20 cellular contexts compared by ENCODE assay signal in genomic region chr1:241888232-241888631, GRCh38. TPM values are rescaled to one million over a fixed set of nuclear protein-coding genes. Genes with fewer than 3 reads are reported as not detected.
DNase-seq lines count a peak whose midpoint lies in the region; ATAC-seq, FAIRE-seq and TF ChIP-seq lines count a peak whose summit lies in the region.
"Had no signal": no experiment of that assay in that cellular context is flagged by ENCODE, and none has a peak within 500 bp of the region (broad histone marks: within the 10 kb centered on the region; RNA-seq: fewer than 3 reads in every experiment).

No MANE protein-coding gene starts in this region.

- CTCF ChIA-PET in IMR-90 (lab: Yijun Ruan, JAX) = no interaction called here

- H2BK15ac ChIP-seq in IMR-90 (ENCODE audit: low read depth, low read length) (no peak overlapping the region), mesenchymal stem cell (ENCODE audit: low read depth, poor library complexity, severe bottlenecking) (no peak overlapping the region)

- intact Hi-C loops in IMR-90 (cut with micrococcal nuclease) = no loop called here

- no peak overlapping the region for H3K27ac Mint-ChIP-seq in mesothelial cell of epicardium

- no peak overlapping the region for H3K4ac ChIP-seq in IMR-90 (ENCODE audit: low read depth, low read length)
- H3K4ac ChIP-seq in mesenchymal stem cell (ENCODE audit: low read depth in 1 of 2, low read length in 2 of 2) = no peak overlapping the region

- peaks cover under 1% of the 10 kb centered on the region; the same call in 1 of the 2 replicates for H3K36me3 ChIP-seq in IMR-90 (ENCODE audit: control insufficient read depth, insufficient read depth, low read length)
- H3K36me3 ChIP-seq in bronchial epithelial cell (ENCODE audit: control insufficient read depth, insufficient read depth, low read length) = no peaks in the 10 kb centered on the region
- H3K36me3 ChIP-seq in mesenchymal stem cell (ENCODE audit: control insufficient read depth in 1 of 2, insufficient read depth in 2 of 2, low read depth in 1 of 2, low read length in 2 of 2) = no peaks in the 10 kb centered on the region
- no peaks in the 10 kb centered on the region for H3K36me3 ChIP-seq in right atrium auricular region
- H3K36me3 ChIP-seq: esophagus muscularis mucosa, Peyer's patch, transverse colon had no signal

- H3K9ac ChIP-seq in IMR-90 (ENCODE audit: low read depth, low read length) (no peak overlapping the region), mesenchymal stem cell (ENCODE audit: low read length) (no peak overlapping the region)

- H3K9me3 ChIP-seq in IMR-90 (ENCODE audit: control insufficient read depth, insufficient read depth, low read length) (0 out of 2 replicates have a peak, but pooled peaks cover under 1% of the 10 kb centered on the region), mesenchymal stem cell (ENCODE audit: control insufficient read depth, low read length) (no peaks in the 10 kb centered on the region), right atrium auricular region (no peaks in the 10 kb centered on the region)
- H3K9me3 ChIP-seq: esophagus muscularis mucosa, Peyer's patch, transverse colon had no signal

- H3K9me3 Mint-ChIP-seq in mesothelial cell of epicardium = no peaks in the 10 kb centered on the region
- H3K9me3 Mint-ChIP-seq: brain had no signal

- no peak for TF ChIP-seq RAD21 in IMR-90 (IDR thresholded peaks at IDR 0.05; ENCODE audit: low read length)

- H4K91ac ChIP-seq in IMR-90 (ENCODE audit: insufficient read depth, low read depth, low read length) (no peak overlapping the region), mesenchymal stem cell (ENCODE audit: low read length) (no peak overlapping the region)

- no peaks in the 10 kb centered on the region for H3K9me1 ChIP-seq in IMR-90 (ENCODE audit: insufficient read depth, low read length)

- no peak overlapping the region for H2BK20ac ChIP-seq in IMR-90 (ENCODE audit: low read depth, low read length)

- H2AFZ ChIP-seq in IMR-90 (replicated peaks; ENCODE audit: low read length, poor library complexity) (no peak overlapping the region), mesenchymal stem cell (ENCODE audit: low read depth, low read length) (no peak overlapping the region)

- no peaks in the 10 kb centered on the region for H3K36me3 Mint-ChIP-seq in mesothelial cell of epicardium
- H3K36me3 Mint-ChIP-seq: brain had no signal

- H3K27me3 Mint-ChIP-seq in mesothelial cell of epicardium (ENCODE audit: low read depth) = no peaks in the 10 kb centered on the region
- H3K27me3 Mint-ChIP-seq: brain had no signal

- no peak overlapping the region for H2AK9ac ChIP-seq in IMR-90 (replicated peaks; ENCODE audit: low read depth, low read length, poor library complexity)

- H2AK5ac ChIP-seq in IMR-90 (ENCODE audit: low read depth, low read length) = no peak overlapping the region
- H2AK5ac ChIP-seq in mesenchymal stem cell (ENCODE audit: low read length, severe bottlenecking) = no peak overlapping the region

- H3K4me1 ChIP-seq in IMR-90 (ENCODE audit: control insufficient read depth, insufficient read depth, low read length) (no peaks in the 10 kb centered on the region), mesenchymal stem cell (ENCODE audit: control insufficient read depth, insufficient read depth, low read depth, low read length) (no peaks in the 10 kb centered on the region), right atrium auricular region (no peaks in the 10 kb centered on the region)
- H3K4me1 ChIP-seq: esophagus muscularis mucosa, Peyer's patch, transverse colon had no signal

- POLR2A ChIA-PET in IMR-90 (lab: Charles Lee; ENCODE audit: unreplicated experiment) = no interaction called here

- ATAC-seq in IMR-90 (ENCODE audit: low read depth) = peak; percentile 99
- ATAC-seq: left lobe of liver had no signal

- no peak for FAIRE-seq in bronchial epithelial cell (lab: Jason Lieb, UNC)

- BruUV-seq in IMR-90 (replicated peaks; lab: Mats Ljungman, UMichigan) = no TSS peak

- H2BK5ac ChIP-seq in IMR-90 (ENCODE audit: low read depth, low read length, poor library complexity, severe bottlenecking) (no peak overlapping the region), mesenchymal stem cell (ENCODE audit: low read depth, low read length, poor library complexity, severe bottlenecking) (no peak overlapping the region)

- 46% methylated on average over 3 of the region's 4 CpGs; no CpG with 5 or more reads in 1 of the 2 experiments for WGBS in IMR-90 (ENCODE audit: extremely low coverage in 2 of 2, insufficient read length in 1 of 2), 2 experiments
- WGBS in mesenchymal stem cell = 78% methylated on average over 4 of the region's 4 CpGs

- no peak overlapping the region for H3K4me2 ChIP-seq in IMR-90 (ENCODE audit: low read depth, low read length)
- H3K4me2 ChIP-seq in mesenchymal stem cell (ENCODE audit: low read length, poor library complexity, severe bottlenecking) = no peak overlapping the region

- peak; percentile 28 for DNase-seq in EL
- DNase-seq in IMR-90 = peak; percentile 88
- peak; percentile 49 for DNase-seq in bronchial epithelial cell (ENCODE audit: low read depth)
- DNase-seq in mesenchymal stem cell = peak; percentile 53
- no peak for DNase-seq in mesothelial cell of epicardium (ENCODE audit: low spot score in 2 of 2, unreplicated experiment in 2 of 2)
- no peak for DNase-seq in right atrium auricular region (ENCODE audit: low spot score)
- no peak for DNase-seq in NCI-H510A (lab: John Stamatoyannopoulos, UW)
- no peak for DNase-seq in stimulated activated CD4-positive, alpha-beta T cell treated with anti-CD3 and anti-CD28 coated beads, Interleukin-12 subunit alpha, Interleukin-12 subunit beta, amount 100 ng/mL, for 4 hours
- DNase-seq: activated gamma-delta T cell, C1 segment of cervical spinal cord, DMS153, NCI-H1092 treated with DMSO at 0.1 percent for 48 hours, NCI-H2107, Peyer's patch, SW 1271, transverse colon had no signal

- H3K27me3 ChIP-seq in IMR-90 (ENCODE audit: control insufficient read depth, insufficient read depth, low read length) (no peaks in the 10 kb centered on the region), bronchial epithelial cell (ENCODE audit: control insufficient read depth, insufficient read depth, low read length) (no peaks in the 10 kb centered on the region), mesenchymal stem cell (ENCODE audit: control insufficient read depth in 1 of 2, insufficient read depth in 1 of 2, low read length in 2 of 2) (no peaks in the 10 kb centered on the region), right atrium auricular region (no peaks in the 10 kb centered on the region)
- H3K27me3 ChIP-seq: esophagus muscularis mucosa, Peyer's patch, transverse colon had no signal

- H2BK120ac ChIP-seq in IMR-90 (ENCODE audit: low read depth, low read length) (no peak overlapping the region), mesenchymal stem cell (ENCODE audit: low read depth, low read length) (no peak overlapping the region)

- H3K23ac ChIP-seq in IMR-90 (ENCODE audit: low read depth, low read length) = no peak overlapping the region
- H3K23ac ChIP-seq in mesenchymal stem cell (ENCODE audit: low read length in 2 of 2) = no peak overlapping the region

- TF ChIP-seq POLR2A in IMR-90 (IDR thresholded peaks at IDR 0.05; ENCODE audit: low read depth, low read length) = no peak

- H4K20me1 ChIP-seq in IMR-90 (ENCODE audit: insufficient read depth, low read length) = no peaks in the 10 kb centered on the region

- H3K4me1 Mint-ChIP-seq in mesothelial cell of epicardium = no peaks in the 10 kb centered on the region
- H3K4me1 Mint-ChIP-seq: brain had no signal

- no peak overlapping the region for H4K5ac ChIP-seq in IMR-90 (ENCODE audit: low read depth, low read length)

- no peak overlapping the region for H3K18ac ChIP-seq in IMR-90 (ENCODE audit: low read depth, low read length)
- no peak overlapping the region for H3K18ac ChIP-seq in mesenchymal stem cell (ENCODE audit: low read depth in 1 of 2, low read length in 2 of 2)

- TF ChIP-seq CTCF in IMR-90 (conservative IDR thresholded peaks at IDR 0.05; ENCODE audit: low read depth, low read length) (no peak), bronchial epithelial cell (IDR thresholded peaks at IDR 0.05; ENCODE audit: insufficient read depth, low read length, severe bottlenecking) (no peak), mesothelial cell of epicardium (IDR thresholded peaks at IDR 0.05; ENCODE audit: unreplicated experiment) (no peak), right atrium auricular region (IDR thresholded peaks at IDR 0.05) (no peak)

- H4K8ac ChIP-seq in IMR-90 (ENCODE audit: low read depth in 2 of 2, low read length in 2 of 2) = no peak overlapping the region
- no peak overlapping the region for H4K8ac ChIP-seq in mesenchymal stem cell (ENCODE audit: low read length)

- H3K14ac ChIP-seq in IMR-90 (replicated peaks; ENCODE audit: low read depth, low read length) (no peak overlapping the region), mesenchymal stem cell (ENCODE audit: low read length in 2 of 2) (no peak overlapping the region)

- in situ Hi-C loops in IMR-90 (cut with MboI; ENCODE audit: low sequenced_read_pairs) = no loop called here

- H3K4me3 Mint-ChIP-seq in mesothelial cell of epicardium = no peak overlapping the region
- H3K4me3 Mint-ChIP-seq: brain had no signal

- H3K79me1 ChIP-seq in IMR-90 (ENCODE audit: low read depth in 1 of 2, low read length in 2 of 2) (no peaks in the 10 kb centered on the region), mesenchymal stem cell (replicated peaks; ENCODE audit: low read length, poor library complexity, severe bottlenecking) (no peaks in the 10 kb centered on the region)

- no peak overlapping the region for H3K56ac ChIP-seq in IMR-90 (ENCODE audit: extremely low read depth, insufficient read depth, low read length)

- H3K4me3 ChIP-seq in IMR-90 (ENCODE audit: insufficient read depth, low read depth, low read length) (no peak overlapping the region), bronchial epithelial cell (ENCODE audit: low read depth, low read length) (no peak overlapping the region), mesenchymal stem cell (ENCODE audit: insufficient read depth in 1 of 2, low read depth in 1 of 2, low read length in 2 of 2) (no peak overlapping the region), right atrium auricular region (no peak overlapping the region)
- H3K4me3 ChIP-seq: esophagus muscularis mucosa, Peyer's patch, transverse colon had no signal

- dilution Hi-C loops in IMR-90 (cut with HindIII; ENCODE audit: low sequenced_read_pairs, unreplicated experiment) = no loop called here

- H3K27ac ChIP-seq in IMR-90 (ENCODE audit: insufficient read depth, low read length) (no peak overlapping the region), mesenchymal stem cell (ENCODE audit: low read length, poor library complexity, severe bottlenecking) (no peak overlapping the region), right atrium auricular region (no peak overlapping the region)
- H3K27ac ChIP-seq: esophagus muscularis mucosa, Peyer's patch, transverse colon, VCaP had no signal

- H2BK12ac ChIP-seq in mesenchymal stem cell (ENCODE audit: low read length in 2 of 2) = no peak overlapping the region

RNA-seq across cellular contexts. Expression of gene EXO1, which starts 40.2 kb away (rescaled TPM):
- 12.9 and 18.9 TPM in 2 replicates for total RNA-seq in IMR-90 (2012; rRNA removed)
- polyA plus RNA-seq in IMR-90 (2012; rRNA removed) = 3.9 and 5.1 TPM in 2 replicates
- 1.7 and 2.8 TPM in 2 replicates for polyA plus RNA-seq in IMR-90 (2012; cell fraction: cytosol; rRNA removed)
- polyA plus RNA-seq in IMR-90 (2012; cell fraction: nucleus; rRNA removed; ENCODE audit: low replicate concordance) = 1.7 and 4.0 TPM in 2 replicates
- total RNA-seq in bronchial epithelial cell = 0.53 and 0.90 TPM in 2 replicates
- polyA plus RNA-seq in mesenchymal stem cell (2013, experiment 1 of 2) = 2.1 TPM
- 1.7 TPM for polyA plus RNA-seq in mesenchymal stem cell (2013, experiment 2 of 2)
- 8.3 to 9.4 TPM (median 8.4 TPM) in 3 replicates for total RNA-seq in mesothelial cell of epicardium
- under 1 TPM in 1 of 2 donors, not detected in 1; 0.16 TPM for total RNA-seq in right atrium auricular region

Comparison
In these comparisons a context has a peak if more than half of its experiments do, and no peak if none do; other contexts are left out.
1. DNase-seq: peak in EL (single experiment), IMR-90 (single experiment), bronchial epithelial cell (single experiment) and mesenchymal stem cell (single experiment); none in mesothelial cell of epicardium (0 of 2), right atrium auricular region (single experiment), NCI-H510A (single experiment) and stimulated activated CD4-positive, alpha-beta T cell treated with anti-CD3 and anti-CD28 coated beads, Interleukin-12 subunit alpha, Interleukin-12 subunit beta, amount 100 ng/mL, for 4 hours (single experiment).